ENCODE assay signal across 17 cellular contexts in genomic region chr5:167050568-167051214, GRCh38.
A peak's percentile ranks its signal among the peaks of the same experiment; 100 is the strongest.
DNase-seq lines count a peak whose midpoint lies in the region; ATAC-seq and TF ChIP-seq lines count a peak whose summit lies in the region.
"Had no signal": no experiment of that assay in that cellular context is flagged by ENCODE, and none has a peak within 500 bp of the region (broad histone marks: within the 10 kb centered on the region; RNA-seq: fewer than 3 reads in every experiment).

No MANE protein-coding gene starts in this region.

- ATAC-seq in foreskin keratinocyte (no peak), GM21576 (IDR thresholded peaks at IDR 0.05; ENCODE audit: unreplicated experiment) (no peak)
- ATAC-seq: gastroesophageal sphincter; stimulated activated naive CD8-positive, alpha-beta T cell treated with anti-CD3 and anti-CD28 coated beads, Interleukin-15, Interleukin-2, amounts not matched to agents 100 U/mL and 50 U/mL, for 24 hours had no signal

- intact Hi-C loops in transverse colon (cut with DNase I; ENCODE audit: low total_unique reads): no loop called here

- DNase-seq in A172 (ENCODE audit: low spot score) (peak; percentile 48), H4 (ENCODE audit: low spot score) (peak; percentile 64), astrocyte of the hippocampus (ENCODE audit: low read depth, low spot score) (peak; percentile 51), foreskin keratinocyte (peak in 1 of 2 donors; percentile 30), transverse colon (no peak)
- no peak for DNase-seq in stimulated activated CD4-positive, alpha-beta T cell treated with anti-CD3 and anti-CD28 coated beads, Interleukin-2, amount 100 ng/mL, for 48 hours
- DNase-seq in activated naive CD4-positive, alpha-beta T cell (lab: John Stamatoyannopoulos, UW): no peak
- DNase-seq: activated CD4-positive, alpha-beta memory T cell treated with anti-CD3 and anti-CD28 coated beads for 36 hours; amygdala; DMS53; NCI-H1048; NK-92 treated with Interleukin-12 subunit alpha and Interleukin-12 subunit beta, amount 100 ng/mL, for 24 hours; nucleus accumbens; small intestine; stimulated activated naive CD8-positive, alpha-beta T cell treated with anti-CD3 and anti-CD28 coated beads, Interleukin-15, Interleukin-2, amounts not matched to agents 100 U/mL and 50 U/mL, for 24 hours had no signal

- H3K27ac ChIP-seq in foreskin keratinocyte: no peak overlapping the region
- H3K27ac ChIP-seq in transverse colon: no peak overlapping the region

- no peak for TF ChIP-seq EP300 in transverse colon (IDR thresholded peaks at IDR 0.05; ENCODE audit: low read depth)

- H3K4me3 ChIP-seq in transverse colon: no peak overlapping the region
- H3K4me3 ChIP-seq: gastroesophageal sphincter had no signal

- no peaks in the 10 kb centered on the region for H3K36me3 ChIP-seq in transverse colon
- H3K36me3 ChIP-seq: gastroesophageal sphincter had no signal

- H3K27me3 ChIP-seq in foreskin keratinocyte (no peaks in the 10 kb centered on the region), transverse colon (no peaks in the 10 kb centered on the region)
- H3K27me3 ChIP-seq: gastroesophageal sphincter had no signal

- no peaks in the 10 kb centered on the region for H3K4me1 ChIP-seq in foreskin keratinocyte
- H3K4me1 ChIP-seq in transverse colon: no peaks in the 10 kb centered on the region
- H3K4me1 ChIP-seq: gastroesophageal sphincter had no signal

- TF ChIP-seq CTCF in foreskin keratinocyte (conservative IDR thresholded peaks at IDR 0.05) (peak; percentile 11), transverse colon (IDR thresholded peaks at IDR 0.05) (no peak)

- 54 to 56% methylated on average over 4 to 7 of the region's 7 CpGs for WGBS in transverse colon (ENCODE audit: low coverage in 1 of 2), 2 donors

- TF ChIP-seq POLR2A in transverse colon (IDR thresholded peaks at IDR 0.05): no peak

- H3K9me3 ChIP-seq in transverse colon: no peaks in the 10 kb centered on the region
- H3K9me3 ChIP-seq: gastroesophageal sphincter had no signal

- in situ Hi-C loops in transverse colon (cut with MboI; ENCODE audit: low pct_ligation_motif_present in 1 of 4, low pct_unique_long_range_greater_than_20kb in 1 of 4, low sequenced_read_pairs in 3 of 4): no loop called here

Comparison
In these comparisons a context has a peak if more than half of its experiments do, and no peak if none do; other contexts are left out.
1. DNase-seq: peak in A172 (single experiment), H4 (single experiment) and astrocyte of the hippocampus (single experiment); none in stimulated activated CD4-positive, alpha-beta T cell treated with anti-CD3 and anti-CD28 coated beads, Interleukin-2, amount 100 ng/mL, for 48 hours (0 of 2), transverse colon (single experiment) and activated naive CD4-positive, alpha-beta T cell (0 of 4).